13 cellular contexts compared by ENCODE assay signal in the genomic region with DNA sequence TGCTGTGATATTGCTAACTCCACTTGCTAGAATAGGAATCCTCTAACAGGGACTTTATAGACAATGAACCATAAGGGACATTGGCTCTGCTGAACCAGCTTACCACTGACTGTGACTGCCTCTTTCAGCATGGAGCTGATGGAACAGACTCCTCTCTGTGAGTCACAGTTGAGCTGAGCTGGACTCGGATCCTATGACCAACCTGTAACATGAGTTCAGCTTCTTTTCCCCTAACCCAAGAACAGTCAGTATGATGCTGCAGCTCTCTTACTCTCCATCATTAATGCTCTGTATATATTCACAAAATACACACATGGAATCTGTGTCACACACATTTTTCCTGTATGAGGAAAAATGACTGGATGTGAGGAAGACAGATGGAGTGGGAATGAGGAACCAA.
DNase-seq lines count a peak whose midpoint lies in the region; ATAC-seq and TF ChIP-seq lines count a peak whose summit lies in the region.
"Had no signal": no experiment of that assay in that cellular context is flagged by ENCODE, and none has a peak within 500 bp of the region (broad histone marks: within the 10 kb centered on the region; RNA-seq: fewer than 3 reads in every experiment).

No MANE protein-coding gene starts in this region.

- TF ChIP-seq POLR2A in upper lobe of left lung (IDR thresholded peaks at IDR 0.05): no peak

- H3K9me3 ChIP-seq in upper lobe of left lung: no peaks in the 10 kb centered on the region

- H3K36me3 ChIP-seq in upper lobe of left lung: no peaks in the 10 kb centered on the region

- no peak for TF ChIP-seq EP300 in upper lobe of left lung (IDR thresholded peaks at IDR 0.05)

- no peak for TF ChIP-seq CTCF in epithelial cell of proximal tubule (conservative IDR thresholded peaks at IDR 0.05; ENCODE audit: low read depth, low read length)
- no peak for TF ChIP-seq CTCF in upper lobe of left lung (IDR thresholded peaks at IDR 0.05)

- no peaks in the 10 kb centered on the region for H3K27me3 ChIP-seq in upper lobe of left lung

- no peak for ATAC-seq in upper lobe of left lung (ENCODE audit: low FRiP score in 2 of 2)

- H3K27ac ChIP-seq in upper lobe of left lung: no peak overlapping the region

- H3K4me1 ChIP-seq in upper lobe of left lung: peaks cover 0 to 10% (median 6%) of the 10 kb centered on the region in 4 donors

- DNase-seq in EH (ENCODE audit: low read depth) (peak; percentile 81), RKO (ENCODE audit: low spot score) (peak; percentile 90), epithelial cell of proximal tubule (ENCODE audit: low read depth) (peak; percentile 72), non-pigmented ciliary epithelial cell (ENCODE audit: low read depth) (peak; percentile 86), HuH-7 (ENCODE audit: low spot score) (no peak), HUDEP-2 (lab: John Stamatoyannopoulos, UW; ENCODE audit: unreplicated experiment in 76 of 76) (no peak), upper lobe of left lung (no peak)
- DNase-seq in activated CD4-positive, alpha-beta T cell treated with anti-CD3 and anti-CD28 coated beads, Interleukin-2, amount 50 U/mL, for 1 hour: no peak
- DNase-seq: activated CD4-positive, alpha-beta T cell treated with anti-CD3 and anti-CD28 coated beads, Interleukin-2, amount 10 ng/mL, durations not matched to agents 24 days and 14 days; activated gamma-delta T cell treated with Interleukin-2 at 50 U/mL for 16 hours; NCI-H1105; stimulated activated CD8-positive, alpha-beta memory T cell treated with anti-CD3 and anti-CD28 coated beads, Interleukin-4, amount 100 ng/mL, for 48 hours; T-helper 1 cell had no signal

- H3K4me3 ChIP-seq in epithelial cell of proximal tubule (ENCODE audit: low read depth, low read length) (no peak overlapping the region), upper lobe of left lung (no peak overlapping the region)

- WGBS in upper lobe of left lung, 2 donors: 91% methylated on average over 1 of the region's 1 CpG

Comparison
In these comparisons a context has a peak if more than half of its experiments do, and no peak if none do; other contexts are left out.
1. DNase-seq: peak in EH (single experiment), RKO (single experiment), epithelial cell of proximal tubule (single experiment) and non-pigmented ciliary epithelial cell (single experiment); none in HuH-7 (single experiment), HUDEP-2 (0 of 76), upper lobe of left lung (0 of 2) and activated CD4-positive, alpha-beta T cell treated with anti-CD3 and anti-CD28 coated beads, Interleukin-2, amount 50 U/mL, for 1 hour (single experiment).